In genomic region chr4:105709081-105709450, GRCh38 we compare ENCODE assay signal across 8 cellular contexts. TPM values are rescaled to one million over a fixed set of nuclear protein-coding genes. Genes with fewer than 3 reads are reported as not detected.
DNase-seq lines count a peak whose midpoint lies in the region; ATAC-seq, FAIRE-seq and TF ChIP-seq lines count a peak whose summit lies in the region.

No MANE protein-coding gene starts in this region.

- peak; percentile 31 to 41 for DNase-seq in NOMO-1 (lab: John Stamatoyannopoulos, UW; ENCODE audit: unreplicated experiment in 2 of 2)
- no peak for DNase-seq in NOMO-1 treated with dmso at 0.1 percent for 144 hours (lab: John Stamatoyannopoulos, UW; ENCODE audit: unreplicated experiment)
- DNase-seq in HTR-8/SVneo (ENCODE audit: insufficient read length, low spot score), result peak; percentile 0
- no peak for DNase-seq in activated CD8-positive, alpha-beta T cell treated with anti-CD3 and anti-CD28 coated beads, Interleukin-2, amount 10 ng/mL, durations not matched to agents 7 days and 5 days
- peak; percentile 16 to 48 for DNase-seq in cardiac muscle cell (ENCODE audit: low read depth in 1 of 2, low spot score in 1 of 2)
- DNase-seq in psoas muscle, result no peak
- DNase-seq in RCC 7860 (ENCODE audit: low spot score), result no peak

- no peaks in the 10 kb centered on the region for H3K36me3 ChIP-seq in cardiac muscle cell
- H3K36me3 ChIP-seq in psoas muscle (ENCODE audit: insufficient read depth in 1 of 2, low read depth in 1 of 2), result no peaks in the 10 kb centered on the region

- no peaks in the 10 kb centered on the region for H3K27me3 Mint-ChIP-seq in activated CD8-positive, alpha-beta T cell treated with anti-CD3 and anti-CD28 coated beads, Interleukin-2, amount 10 ng/mL, durations not matched to agents 7 days and 5 days (ENCODE audit: low read depth)

- H3K27me3 ChIP-seq in cardiac muscle cell (no peaks in the 10 kb centered on the region), psoas muscle (ENCODE audit: insufficient read depth in 3 of 3, low read length in 2 of 3) (no peaks in the 10 kb centered on the region)

- H3K4me3 Mint-ChIP-seq in activated CD8-positive, alpha-beta T cell treated with anti-CD3 and anti-CD28 coated beads, Interleukin-2, amount 10 ng/mL, durations not matched to agents 7 days and 5 days, result peak overlapping the region; percentile 99

- peak; percentile 46 for ATAC-seq in GM21528 (IDR thresholded peaks at IDR 0.05; ENCODE audit: low FRiP score, unreplicated experiment)
- peak; percentile 43 for ATAC-seq in activated CD8-positive, alpha-beta T cell treated with anti-CD3 and anti-CD28 coated beads, Interleukin-2, amount 10 ng/mL, durations not matched to agents 7 days and 5 days
- peak; percentile 22 to 51 (median 42) for ATAC-seq in psoas muscle

- intact Hi-C loops in psoas muscle (cut with DNase I), result loop anchor here in 1 of 2 donors (5.0 kb wide), 3 partner anchors 192 to 567 kb away; partner anchors contain the start of gene PPA2

- peaks cover 22% of the 10 kb centered on the region for H3K4me1 Mint-ChIP-seq in activated CD8-positive, alpha-beta T cell treated with anti-CD3 and anti-CD28 coated beads, Interleukin-2, amount 10 ng/mL, durations not matched to agents 7 days and 5 days (ENCODE audit: low read depth)

- H3K9me3 ChIP-seq in cardiac muscle cell (ENCODE audit: low read depth) (no peaks in the 10 kb centered on the region), psoas muscle (no peaks in the 10 kb centered on the region)

- CTCF ChIA-PET in activated CD8-positive, alpha-beta T cell treated with anti-CD3 and anti-CD28 coated beads, Interleukin-2, amount 10 ng/mL, durations not matched to agents 7 days and 5 days (lab: Charles Lee), result no interaction called here

- H3K4me3 ChIP-seq in cardiac muscle cell, result peak overlapping the region; percentile 89
- H3K4me3 ChIP-seq in psoas muscle, result peak overlapping the region; percentile 95

- POLR2A ChIA-PET in activated CD8-positive, alpha-beta T cell treated with anti-CD3 and anti-CD28 coated beads, Interleukin-2, amount 10 ng/mL, durations not matched to agents 7 days and 5 days (lab: Charles Lee), result interaction anchor here (0.6 to 1.6 kb wide), 2 partner anchors 236 to 380 kb away, joined by 4 to 7 read pairs; partner anchors contain the start of gene PPA2

- H3K4me1 ChIP-seq in cardiac muscle cell (ENCODE audit: low read depth) (peaks cover 11% of the 10 kb centered on the region), psoas muscle (peaks cover 21% of the 10 kb centered on the region)

- WGBS in psoas muscle, 3 donors, result 0 to 1% (median 0%) methylated on average over 11 of the region's 11 CpGs

- FAIRE-seq in HTR-8/SVneo (lab: Jason Lieb, UNC), result no peak
- FAIRE-seq in RCC 7860 (lab: Jason Lieb, UNC), result no peak

- H3K36me3 Mint-ChIP-seq in activated CD8-positive, alpha-beta T cell treated with anti-CD3 and anti-CD28 coated beads, Interleukin-2, amount 10 ng/mL, durations not matched to agents 7 days and 5 days (ENCODE audit: low read depth), result peaks cover 6% of the 10 kb centered on the region

- no peak for TF ChIP-seq CTCF in cardiac muscle cell (IDR thresholded peaks at IDR 0.05; ENCODE audit: low read depth, low read length)
- TF ChIP-seq CTCF in psoas muscle (IDR thresholded peaks at IDR 0.05), result no peak

- peak overlapping the region; percentile 94 for H3K27ac ChIP-seq in cardiac muscle cell
- H3K27ac ChIP-seq in psoas muscle, result peak overlapping the region; percentile 91

- H3K27ac Mint-ChIP-seq in activated CD8-positive, alpha-beta T cell treated with anti-CD3 and anti-CD28 coated beads, Interleukin-2, amount 10 ng/mL, durations not matched to agents 7 days and 5 days, result peak overlapping the region; percentile 94

- no peaks in the 10 kb centered on the region for H3K9me3 Mint-ChIP-seq in activated CD8-positive, alpha-beta T cell treated with anti-CD3 and anti-CD28 coated beads, Interleukin-2, amount 10 ng/mL, durations not matched to agents 7 days and 5 days (ENCODE audit: insufficient read depth)

RNA-seq across cellular contexts. Expression of gene GSTCD, which starts 0.5 kb away (rescaled TPM):
- total RNA-seq in activated CD8-positive, alpha-beta T cell treated with anti-CD3 and anti-CD28 coated beads, Interleukin-2, amount 10 ng/mL, durations not matched to agents 7 days and 5 days, result 10 to 100 TPM; 15.3 to 18.8 TPM
- 12.3 and 22.3 TPM in 2 replicates for total RNA-seq in cardiac muscle cell
- polyA plus RNA-seq in cardiac muscle cell, result 5.6 and 6.9 TPM in 2 replicates
- 1 to 10 TPM; 2.6 to 6.6 (median 4.5) TPM for total RNA-seq in psoas muscle
- 1 to 10 TPM in 2 of 3 donors, under 1 TPM in 1; 0.82 to 4.7 (median 2.8) TPM for polyA plus RNA-seq in psoas muscle

RNA-seq across cellular contexts. Expression of gene INTS12, which starts 0.6 kb away (rescaled TPM):
- 10 to 100 TPM; 17.1 to 17.5 TPM for total RNA-seq in activated CD8-positive, alpha-beta T cell treated with anti-CD3 and anti-CD28 coated beads, Interleukin-2, amount 10 ng/mL, durations not matched to agents 7 days and 5 days
- total RNA-seq in cardiac muscle cell (17.6 and 21.8 TPM in 2 replicates), psoas muscle (10 to 100 TPM; 17.7 to 28.8 (median 20.2) TPM)
- polyA plus RNA-seq in cardiac muscle cell (32.2 and 34.8 TPM in 2 replicates), psoas muscle (10 to 100 TPM; 27.7 to 38.8 (median 29.9) TPM)

Comparison
In these comparisons a context has a peak if more than half of its experiments do, and no peak if none do; other contexts are left out.
1. DNase-seq: peak in NOMO-1 (2 of 2), HTR-8/SVneo (single experiment) and cardiac muscle cell (2 of 2); none in NOMO-1 treated with dmso at 0.1 percent for 144 hours (single experiment), activated CD8-positive, alpha-beta T cell treated with anti-CD3 and anti-CD28 coated beads, Interleukin-2, amount 10 ng/mL, durations not matched to agents 7 days and 5 days (single experiment), psoas muscle (0 of 2) and RCC 7860 (single experiment).
2. Peak in every context shown above with its lines, with median percentiles within 50 percentile points of each other: ATAC-seq.